ENCODE assay signal across 15 cellular contexts in genomic region chr21:36584980-36585940, GRCh38.
DNase-seq lines count a peak whose midpoint lies in the region; ATAC-seq and TF ChIP-seq lines count a peak whose summit lies in the region.
"Had no signal": no experiment of that assay in that cellular context is flagged by ENCODE, and none has a peak within 500 bp of the region (broad histone marks: within the 10 kb centered on the region; RNA-seq: fewer than 3 reads in every experiment).

No MANE protein-coding gene starts in this region.

- CTCF ChIA-PET in activated naive CD4-positive, alpha-beta T cell treated with anti-CD3 and anti-CD28 coated beads for 36 hours (lab: Charles Lee): interaction anchor here (0.7 to 2.2 kb wide), 3 partner anchors 45 to 342 kb away, joined by 3 to 10 read pairs (median 3); no protein-coding TSS in a partner anchor
- CTCF ChIA-PET in activated CD8-positive, alpha-beta T cell treated with anti-CD3 and anti-CD28 coated beads for 36 hours (lab: Charles Lee): interaction anchor here (1.0 to 1.2 kb wide), 3 partner anchors 45 to 163 kb away, joined by 3 read pairs; no protein-coding TSS in a partner anchor

- no peak for ATAC-seq in activated CD8-positive, alpha-beta T cell treated with anti-CD3 and anti-CD28 coated beads for 36 hours
- no peak for ATAC-seq in stimulated activated naive B cell treated with anti-CD40 and anti-IgM and Interleukin-4, amounts not matched to agents 10 μg/mL and 1 μg/mL and 100 μg/mL, for 72 hours (replicated peaks)
- ATAC-seq in T-helper 17 cell: no peak
- ATAC-seq: stimulated activated naive CD8-positive, alpha-beta T cell treated with anti-CD3 and anti-CD28 coated beads, Interleukin-15, Interleukin-2, amounts not matched to agents 100 U/mL and 50 U/mL, for 24 hours; WTC11 had no signal

- no peaks in the 10 kb centered on the region for H3K36me3 Mint-ChIP-seq in activated naive CD4-positive, alpha-beta T cell treated with anti-CD3 and anti-CD28 coated beads for 36 hours (ENCODE audit: low read depth)
- H3K36me3 Mint-ChIP-seq in activated CD8-positive, alpha-beta T cell treated with anti-CD3 and anti-CD28 coated beads for 36 hours (ENCODE audit: low read depth): no peaks in the 10 kb centered on the region
- H3K36me3 Mint-ChIP-seq in stimulated activated naive B cell treated with anti-CD40 and anti-IgM and Interleukin-4, amounts not matched to agents 10 μg/mL and 1 μg/mL and 100 μg/mL, for 72 hours: no peaks in the 10 kb centered on the region
- H3K36me3 Mint-ChIP-seq in T-helper 17 cell (ENCODE audit: low read depth): no peaks in the 10 kb centered on the region
- H3K36me3 Mint-ChIP-seq: IgD-negative memory B cell, mesothelial cell of epicardium, WTC11 had no signal

- H3K27me3 ChIP-seq in prostate gland (replicated peaks; ENCODE audit: insufficient read depth): no peaks in the 10 kb centered on the region

- H3K27ac Mint-ChIP-seq in activated naive CD4-positive, alpha-beta T cell treated with anti-CD3 and anti-CD28 coated beads for 36 hours: no peak overlapping the region
- H3K27ac Mint-ChIP-seq in activated CD8-positive, alpha-beta T cell treated with anti-CD3 and anti-CD28 coated beads for 36 hours: no peak overlapping the region
- no peak overlapping the region for H3K27ac Mint-ChIP-seq in stimulated activated naive B cell treated with anti-CD40 and anti-IgM and Interleukin-4, amounts not matched to agents 10 μg/mL and 1 μg/mL and 100 μg/mL, for 72 hours
- no peak overlapping the region for H3K27ac Mint-ChIP-seq in T-helper 17 cell
- H3K27ac Mint-ChIP-seq: IgD-negative memory B cell, mesothelial cell of epicardium, WTC11 had no signal

- WGBS in prostate gland: 77% methylated on average over 6 of the region's 6 CpGs

- H3K4me1 ChIP-seq in prostate gland (replicated peaks): no peaks in the 10 kb centered on the region
- H3K4me1 ChIP-seq: esophagus muscularis mucosa had no signal

- no peaks in the 10 kb centered on the region for H3K27me3 Mint-ChIP-seq in activated naive CD4-positive, alpha-beta T cell treated with anti-CD3 and anti-CD28 coated beads for 36 hours (ENCODE audit: low read depth)
- no peaks in the 10 kb centered on the region for H3K27me3 Mint-ChIP-seq in activated CD8-positive, alpha-beta T cell treated with anti-CD3 and anti-CD28 coated beads for 36 hours
- H3K27me3 Mint-ChIP-seq in stimulated activated naive B cell treated with anti-CD40 and anti-IgM and Interleukin-4, amounts not matched to agents 10 μg/mL and 1 μg/mL and 100 μg/mL, for 72 hours: peaks cover 17 to 24% of the 10 kb centered on the region in 2 donors
- peaks cover 31% of the 10 kb centered on the region for H3K27me3 Mint-ChIP-seq in T-helper 17 cell

- no peak overlapping the region for H3K4me3 ChIP-seq in prostate gland
- H3K4me3 ChIP-seq: esophagus muscularis mucosa had no signal

- no peak overlapping the region for H3K4me3 Mint-ChIP-seq in activated naive CD4-positive, alpha-beta T cell treated with anti-CD3 and anti-CD28 coated beads for 36 hours
- no peak overlapping the region for H3K4me3 Mint-ChIP-seq in activated CD8-positive, alpha-beta T cell treated with anti-CD3 and anti-CD28 coated beads for 36 hours
- no peak overlapping the region for H3K4me3 Mint-ChIP-seq in stimulated activated naive B cell treated with anti-CD40 and anti-IgM and Interleukin-4, amounts not matched to agents 10 μg/mL and 1 μg/mL and 100 μg/mL, for 72 hours
- no peak overlapping the region for H3K4me3 Mint-ChIP-seq in T-helper 17 cell
- H3K4me3 Mint-ChIP-seq: IgD-negative memory B cell, mesothelial cell of epicardium, WTC11 had no signal

- H3K36me3 ChIP-seq in prostate gland: no peaks in the 10 kb centered on the region
- H3K36me3 ChIP-seq: esophagus muscularis mucosa had no signal

- no peaks in the 10 kb centered on the region for H3K4me1 Mint-ChIP-seq in activated naive CD4-positive, alpha-beta T cell treated with anti-CD3 and anti-CD28 coated beads for 36 hours (ENCODE audit: low read depth)
- H3K4me1 Mint-ChIP-seq in activated CD8-positive, alpha-beta T cell treated with anti-CD3 and anti-CD28 coated beads for 36 hours (ENCODE audit: low read depth): peaks cover 7% of the 10 kb centered on the region
- H3K4me1 Mint-ChIP-seq in stimulated activated naive B cell treated with anti-CD40 and anti-IgM and Interleukin-4, amounts not matched to agents 10 μg/mL and 1 μg/mL and 100 μg/mL, for 72 hours: no peaks in the 10 kb centered on the region
- H3K4me1 Mint-ChIP-seq in T-helper 17 cell: no peaks in the 10 kb centered on the region
- H3K4me1 Mint-ChIP-seq: mesothelial cell of epicardium, WTC11 had no signal

- TF ChIP-seq CTCF in activated CD8-positive, alpha-beta T cell treated with anti-CD3 and anti-CD28 coated beads for 36 hours (IDR thresholded peaks at IDR 0.05): no peak
- TF ChIP-seq CTCF in prostate gland (IDR thresholded peaks at IDR 0.05): peak in 2 of 4 experiments; percentile 35 to 56

- intact Hi-C loops in activated naive CD4-positive, alpha-beta T cell treated with anti-CD3 and anti-CD28 coated beads for 36 hours (cut with micrococcal nuclease): loop anchor here (1.0 to 5.0 kb wide), 4 partner anchors 117 to 433 kb away; no protein-coding TSS in a partner anchor
- intact Hi-C loops in activated CD8-positive, alpha-beta T cell treated with anti-CD3 and anti-CD28 coated beads for 36 hours (cut with micrococcal nuclease): loop anchor here (5.0 kb wide), 1 partner anchor 83 kb away; no protein-coding TSS in a partner anchor
- intact Hi-C loops in prostate gland (cut with DNase I): no loop called here

- no peak overlapping the region for H3K27ac ChIP-seq in prostate gland
- H3K27ac ChIP-seq: esophagus muscularis mucosa had no signal

- H3K9me3 ChIP-seq in prostate gland: no peaks in the 10 kb centered on the region
- no peaks in the 10 kb centered on the region for H3K9me3 ChIP-seq in T-helper 17 cell (ENCODE audit: control insufficient read depth, low read length, poor library complexity, severe bottlenecking)
- H3K9me3 ChIP-seq: esophagus muscularis mucosa had no signal

- no peak for TF ChIP-seq POLR2A in prostate gland (IDR thresholded peaks at IDR 0.05)

- POLR2A ChIA-PET in activated CD8-positive, alpha-beta T cell treated with anti-CD3 and anti-CD28 coated beads for 36 hours (lab: Charles Lee): no interaction called here

- DNase-seq in activated naive CD4-positive, alpha-beta T cell treated with anti-CD3 and anti-CD28 coated beads for 36 hours: peak; percentile 66
- DNase-seq in activated naive CD4-positive, alpha-beta T cell treated with anti-CD3 and anti-CD28 coated beads, Interleukin-2, amount 50 U/mL, for 16 hours: no peak
- DNase-seq in LHCN-M2 (ENCODE audit: low read depth): peak; percentile 8
- DNase-seq in activated CD8-positive, alpha-beta T cell treated with anti-CD3 and anti-CD28 coated beads for 36 hours: peak; percentile 47
- peak; percentile 21 for DNase-seq in prostate gland (ENCODE audit: low spot score)
- DNase-seq in stimulated activated naive B cell treated with anti-CD40 and anti-IgM and Interleukin-4, amounts not matched to agents 10 μg/mL and 1 μg/mL and 100 μg/mL, for 72 hours: no peak
- DNase-seq in T-helper 17 cell: no peak
- no peak for DNase-seq in NCI-H1694 (lab: John Stamatoyannopoulos, UW)
- DNase-seq: cerebellar nuclear complex; SHP77 treated with DMSO at 0.1 percent for 48 hours; stimulated activated naive CD8-positive, alpha-beta T cell treated with anti-CD3 and anti-CD28 coated beads, Interleukin-15, Interleukin-2, amounts not matched to agents 100 U/mL and 50 U/mL, for 24 hours had no signal

- H3K9me3 Mint-ChIP-seq in activated naive CD4-positive, alpha-beta T cell treated with anti-CD3 and anti-CD28 coated beads for 36 hours: no peaks in the 10 kb centered on the region
- no peaks in the 10 kb centered on the region for H3K9me3 Mint-ChIP-seq in activated CD8-positive, alpha-beta T cell treated with anti-CD3 and anti-CD28 coated beads for 36 hours
- H3K9me3 Mint-ChIP-seq in stimulated activated naive B cell treated with anti-CD40 and anti-IgM and Interleukin-4, amounts not matched to agents 10 μg/mL and 1 μg/mL and 100 μg/mL, for 72 hours: peaks cover 0 to 2% of the 10 kb centered on the region in 2 donors
- H3K9me3 Mint-ChIP-seq: IgD-negative memory B cell, mesothelial cell of epicardium had no signal

Comparison
In these comparisons a context has a peak if more than half of its experiments do, and no peak if none do; other contexts are left out.
1. DNase-seq: peak in activated naive CD4-positive, alpha-beta T cell treated with anti-CD3 and anti-CD28 coated beads for 36 hours (single experiment), LHCN-M2 (single experiment), activated CD8-positive, alpha-beta T cell treated with anti-CD3 and anti-CD28 coated beads for 36 hours (single experiment) and prostate gland (single experiment); none in activated naive CD4-positive, alpha-beta T cell treated with anti-CD3 and anti-CD28 coated beads, Interleukin-2, amount 50 U/mL, for 16 hours (single experiment), stimulated activated naive B cell treated with anti-CD40 and anti-IgM and Interleukin-4, amounts not matched to agents 10 μg/mL and 1 μg/mL and 100 μg/mL, for 72 hours (single experiment), T-helper 17 cell (0 of 3) and NCI-H1694 (single experiment).